ENCODE assay signal across 1 cellular context in genomic region chr2:139911150-139911549, GRCh38.
TF ChIP-seq lines count a peak whose summit lies in the region.

No MANE protein-coding gene starts in this region.

TF ChIP-seq in GM23338, 12 proteins besides CTCF, POLR2A, EP300 and RAD21 (continued from another document):
- TF ChIP-seq REST (IDR thresholded peaks at IDR 0.05; ENCODE audit: unreplicated experiment) (no peak), ZNF331 (CRISPR knock-in tag; IDR thresholded peaks at IDR 0.05; ENCODE audit: low read depth) (no peak), ZNF462 (CRISPR knock-in tag; IDR thresholded peaks at IDR 0.05) (no peak), EZH2 (IDR thresholded peaks at IDR 0.05; ENCODE audit: low read depth, unreplicated experiment) (no peak), EZH2phosphoT487 (IDR thresholded peaks at IDR 0.05; ENCODE audit: unreplicated experiment) (no peak), NANOG (IDR thresholded peaks at IDR 0.05; ENCODE audit: borderline replicate concordance) (no peak), STAT1 (IDR thresholded peaks at IDR 0.05; ENCODE audit: unreplicated experiment) (no peak)
